24 cellular contexts compared by ENCODE assay signal in genomic region chr5:107451028-107451427, GRCh38.
"Had no signal": no experiment of that assay in that cellular context is flagged by ENCODE, and none has a peak within 500 bp of the region (broad histone marks: within the 10 kb centered on the region; RNA-seq: fewer than 3 reads in every experiment).

No MANE protein-coding gene starts in this region.

- H3K27ac ChIP-seq: esophagus muscularis mucosa, foreskin keratinocyte, left lung, pancreas, prostate gland, skin epidermis, testis, transverse colon had no signal

- H3K4me3 ChIP-seq: esophagus muscularis mucosa, left lung, lung, pancreas, prostate gland, skin epidermis, testis, transverse colon had no signal

- DNase-seq: activated CD4-positive, alpha-beta T cell treated with anti-CD3 and anti-CD28 coated beads for 36 hours; activated CD4-positive, CD25-positive, alpha-beta regulatory T cell; activated CD8-positive, alpha-beta memory T cell treated with anti-CD3 and anti-CD28 coated beads, Interleukin-2, amount 10 ng/mL, durations not matched to agents 7 days and 5 days; activated CD8-positive, alpha-beta T cell treated with anti-CD3 and anti-CD28 coated beads, Interleukin-2, amount 10 ng/mL, durations not matched to agents 7 days and 5 days; activated effector memory CD4-positive, alpha-beta T cell treated with Interleukin-2 at 50 U/mL for 16 hours; activated naive CD4-positive, alpha-beta T cell treated with Interleukin-2 at 50 U/mL for 16 hours; anterior cingulate cortex; dermis blood vessel endothelial cell; effector CD4-positive, alpha-beta T cell; foreskin keratinocyte; glutamatergic neuron; left lung; pancreas; retina; stimulated activated CD4-positive, alpha-beta T cell treated with anti-CD3 and anti-CD28 coated beads, Interleukin-12 subunit alpha, Interleukin-12 subunit beta, amount 100 ng/mL, for 4 hours; stimulated activated CD4-positive, alpha-beta T cell treated with anti-CD3 and anti-CD28 coated beads, Interleukin-4, amount 100 ng/mL, for 1 hour; stimulated activated naive CD8-positive, alpha-beta T cell treated with anti-CD3 and anti-CD28 coated beads, Interleukin-15, Interleukin-2, amounts not matched to agents 100 U/mL and 50 U/mL, for 24 hours; testis; transverse colon had no signal

- ATAC-seq: activated CD4-positive, alpha-beta T cell treated with anti-CD3 and anti-CD28 coated beads for 36 hours; activated CD8-positive, alpha-beta memory T cell treated with anti-CD3 and anti-CD28 coated beads, Interleukin-2, amount 10 ng/mL, durations not matched to agents 7 days and 5 days; activated CD8-positive, alpha-beta T cell treated with anti-CD3 and anti-CD28 coated beads, Interleukin-2, amount 10 ng/mL, durations not matched to agents 7 days and 5 days; foreskin keratinocyte; left lung; pancreas; sciatic nerve; stimulated activated naive CD8-positive, alpha-beta T cell treated with anti-CD3 and anti-CD28 coated beads, Interleukin-15, Interleukin-2, amounts not matched to agents 100 U/mL and 50 U/mL, for 24 hours had no signal

- H3K36me3 ChIP-seq: esophagus muscularis mucosa, left lung, pancreas, prostate gland, transverse colon had no signal

- H3K27me3 ChIP-seq: esophagus muscularis mucosa, foreskin keratinocyte, left lung, pancreas, testis, transverse colon had no signal

- H3K9me3 ChIP-seq: esophagus muscularis mucosa, left lung, pancreas, prostate gland, testis, transverse colon had no signal

- H3K4me1 ChIP-seq: esophagus muscularis mucosa, left lung, pancreas, prostate gland, testis, transverse colon had no signal
